Comparison of ENCODE assay signal across 8 cellular contexts in the genomic region with DNA sequence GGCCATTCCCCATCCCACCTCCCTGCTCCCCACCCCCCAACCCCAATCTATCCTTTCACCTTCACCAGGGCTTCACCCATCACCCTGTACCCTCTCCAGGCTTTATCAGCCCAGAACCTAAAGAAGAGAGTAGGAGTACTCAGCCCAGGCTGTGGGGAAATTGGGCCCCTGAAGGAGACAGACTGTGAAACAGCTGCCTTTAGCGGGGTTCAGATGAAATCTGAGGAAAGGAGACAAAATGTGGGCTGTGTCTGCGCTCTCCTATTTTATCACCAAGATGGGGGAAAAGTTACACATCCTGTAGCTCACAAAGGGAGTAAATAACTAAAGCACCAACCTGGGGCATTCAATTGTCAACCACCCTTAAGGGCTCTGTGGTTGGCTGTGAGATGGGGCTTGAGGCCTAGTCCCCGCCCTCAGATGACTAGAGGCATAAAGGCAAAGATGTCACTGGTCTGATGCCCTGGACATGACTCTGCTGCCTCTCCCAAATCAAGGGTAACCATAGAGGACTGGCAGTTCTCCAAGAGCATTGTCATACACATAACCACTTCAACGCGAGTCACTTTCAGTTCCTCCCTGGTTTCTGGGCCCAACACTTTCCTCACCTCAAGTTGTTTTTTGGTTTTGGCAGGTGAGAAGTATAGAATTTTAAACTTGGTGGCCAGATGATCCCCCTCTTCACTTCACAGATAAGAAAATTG. TPM values are rescaled to one million over a fixed set of nuclear protein-coding genes. Genes with fewer than 3 reads are reported as not detected.
DNase-seq lines count a peak whose midpoint lies in the region; ATAC-seq and TF ChIP-seq lines count a peak whose summit lies in the region.

No MANE protein-coding gene starts in this region.

- intact Hi-C loops in activated CD8-positive, alpha-beta T cell treated with anti-CD3 and anti-CD28 coated beads for 36 hours (cut with micrococcal nuclease), result loop anchor here (5.0 kb wide), 1 partner anchor 117 kb away; the partner anchor contains the start of gene GATAD2B
- intact Hi-C loops in prostate gland (cut with DNase I), result no loop called here

- H3K9me3 ChIP-seq in prostate gland, result no peaks in the 10 kb centered on the region

- CTCF ChIA-PET in activated CD8-positive, alpha-beta T cell treated with anti-CD3 and anti-CD28 coated beads for 36 hours (lab: Charles Lee), result interaction anchor here (0.8 to 3.9 kb wide), 7 partner anchors 8 to 182 kb away, joined by 3 to 30 read pairs (median 4); partner anchors contain the start of genes DENND4B, RAB13 and SLC27A3

- peak overlapping the region; percentile 90 for H3K27ac Mint-ChIP-seq in activated CD8-positive, alpha-beta T cell treated with anti-CD3 and anti-CD28 coated beads for 36 hours
- no peak overlapping the region for H3K27ac Mint-ChIP-seq in progenitor cell of endocrine pancreas

- H3K4me1 Mint-ChIP-seq in activated CD8-positive, alpha-beta T cell treated with anti-CD3 and anti-CD28 coated beads for 36 hours (ENCODE audit: low read depth), result peaks cover 38% of the 10 kb centered on the region
- H3K4me1 Mint-ChIP-seq in progenitor cell of endocrine pancreas (ENCODE audit: low read depth), result no peaks in the 10 kb centered on the region

- H3K4me1 ChIP-seq in prostate gland (replicated peaks), result no peaks in the 10 kb centered on the region

- H3K4me3 ChIP-seq in prostate gland, result no peak overlapping the region

- ATAC-seq in GM18502 (IDR thresholded peaks at IDR 0.05; ENCODE audit: poor library complexity, unreplicated experiment), result peak; percentile 90
- peak; percentile 87 for ATAC-seq in HG02571 (IDR thresholded peaks at IDR 0.05; ENCODE audit: unreplicated experiment)
- ATAC-seq in activated CD8-positive, alpha-beta T cell treated with anti-CD3 and anti-CD28 coated beads for 36 hours, result peak; percentile 98

- peaks cover 0 to 5% of the 10 kb centered on the region in 2 donors for H3K36me3 ChIP-seq in prostate gland

- H3K36me3 Mint-ChIP-seq in activated CD8-positive, alpha-beta T cell treated with anti-CD3 and anti-CD28 coated beads for 36 hours (ENCODE audit: low read depth), result peaks cover 15% of the 10 kb centered on the region
- H3K36me3 Mint-ChIP-seq in progenitor cell of endocrine pancreas (ENCODE audit: insufficient read depth), result peaks cover 17% of the 10 kb centered on the region

- peak overlapping the region; percentile 41 for H3K4me3 Mint-ChIP-seq in activated CD8-positive, alpha-beta T cell treated with anti-CD3 and anti-CD28 coated beads for 36 hours
- no peak overlapping the region for H3K4me3 Mint-ChIP-seq in progenitor cell of endocrine pancreas (ENCODE audit: low read depth)

- no peaks in the 10 kb centered on the region for H3K27me3 ChIP-seq in prostate gland (replicated peaks; ENCODE audit: insufficient read depth)

- H3K27ac ChIP-seq in prostate gland, result no peak overlapping the region

- H3K9me3 Mint-ChIP-seq in activated CD8-positive, alpha-beta T cell treated with anti-CD3 and anti-CD28 coated beads for 36 hours, result no peaks in the 10 kb centered on the region
- no peaks in the 10 kb centered on the region for H3K9me3 Mint-ChIP-seq in progenitor cell of endocrine pancreas (ENCODE audit: low read depth)

- 64% methylated on average over 5 of the region's 5 CpGs for WGBS in prostate gland

- peak; percentile 28 for TF ChIP-seq POLR2A in erythroblast (IDR thresholded peaks at IDR 0.05; ENCODE audit: low read length)
- TF ChIP-seq POLR2A in prostate gland (IDR thresholded peaks at IDR 0.05), result no peak

- no peaks in the 10 kb centered on the region for H3K27me3 Mint-ChIP-seq in activated CD8-positive, alpha-beta T cell treated with anti-CD3 and anti-CD28 coated beads for 36 hours
- no peaks in the 10 kb centered on the region for H3K27me3 Mint-ChIP-seq in progenitor cell of endocrine pancreas

- no peak for TF ChIP-seq CTCF in activated CD8-positive, alpha-beta T cell treated with anti-CD3 and anti-CD28 coated beads for 36 hours (IDR thresholded peaks at IDR 0.05)
- TF ChIP-seq CTCF in prostate gland (IDR thresholded peaks at IDR 0.05) (no peak), progenitor cell of endocrine pancreas (IDR thresholded peaks at IDR 0.05; ENCODE audit: unreplicated experiment) (no peak)

- peak; percentile 94 for DNase-seq in NAMALWA (ENCODE audit: low spot score)
- DNase-seq in activated CD8-positive, alpha-beta T cell treated with anti-CD3 and anti-CD28 coated beads for 36 hours, result peak; percentile 91
- peak; percentile 91 to 95 for DNase-seq in erythroblast (lab: John Stamatoyannopoulos, UW)
- DNase-seq in prostate gland (ENCODE audit: low spot score), result peak; percentile 37
- DNase-seq in progenitor cell of endocrine pancreas (ENCODE audit: low spot score, unreplicated experiment), result no peak
- no peak for DNase-seq in NCI-H1930 (lab: John Stamatoyannopoulos, UW)

- POLR2A ChIA-PET in activated CD8-positive, alpha-beta T cell treated with anti-CD3 and anti-CD28 coated beads for 36 hours (lab: Charles Lee), result interaction anchor here (1.0 to 6.0 kb wide), 11 partner anchors 13 to 187 kb away, joined by 3 to 35 read pairs (median 4); partner anchors contain the start of genes CREB3L4, DENND4B, GATAD2B and RPS27

RNA-seq across cellular contexts. Expression of gene SLC27A3, which starts 30.0 kb away (rescaled TPM):
- 1 to 10 TPM; 7.2 to 10.0 TPM for total RNA-seq in activated CD8-positive, alpha-beta T cell treated with anti-CD3 and anti-CD28 coated beads for 36 hours
- total RNA-seq in prostate gland (10 to 100 TPM; 27.4 to 30.9 TPM), progenitor cell of endocrine pancreas (29.5 and 36.6 TPM in 2 replicates)

Comparison
In these comparisons a context has a peak if more than half of its experiments do, and no peak if none do; other contexts are left out.
1. DNase-seq: peak in NAMALWA (single experiment), activated CD8-positive, alpha-beta T cell treated with anti-CD3 and anti-CD28 coated beads for 36 hours (single experiment), erythroblast (2 of 2) and prostate gland (single experiment); none in progenitor cell of endocrine pancreas (single experiment) and NCI-H1930 (0 of 2).
2. Peak in every context shown above with its lines, with median percentiles within 50 percentile points of each other: ATAC-seq.